In genomic region chr17:40373999-40374398, GRCh38 we compare ENCODE assay signal across 20 cellular contexts. TPM values are rescaled to one million over a fixed set of nuclear protein-coding genes. Genes with fewer than 3 reads are reported as not detected.
DNase-seq lines count a peak whose midpoint lies in the region; TF ChIP-seq lines count a peak whose summit lies in the region.
"Had no signal": no experiment of that assay in that cellular context is flagged by ENCODE, and none has a peak within 500 bp of the region (broad histone marks: within the 10 kb centered on the region; RNA-seq: fewer than 3 reads in every experiment).

No MANE protein-coding gene starts in this region.

- H3K27ac Mint-ChIP-seq in Calu3 (ENCODE audit: unreplicated experiment), result peak overlapping the region; percentile 14
- H3K27ac Mint-ChIP-seq: CD4-positive, alpha-beta memory T cell; GM23338 had no signal

- peaks cover 6% of the 10 kb centered on the region for H3K36me3 Mint-ChIP-seq in Calu3 (ENCODE audit: insufficient read depth, unreplicated experiment)
- H3K36me3 Mint-ChIP-seq: CD4-positive, alpha-beta memory T cell had no signal

- H3K9me3 Mint-ChIP-seq in Calu3 (ENCODE audit: low read depth, unreplicated experiment), result peaks cover 24% of the 10 kb centered on the region

- H3K27ac ChIP-seq in epithelial cell of prostate, result peak overlapping the region; percentile 80
- H3K27ac ChIP-seq: BLaER1 had no signal

- intact Hi-C loops in Calu3 (cut with micrococcal nuclease; ENCODE audit: unreplicated experiment), result loop anchor here (2.0 to 10.0 kb wide), 3 partner anchors 175 to 367 kb away; no protein-coding TSS in a partner anchor

- no peaks in the 10 kb centered on the region for H3K27me3 Mint-ChIP-seq in Calu3 (ENCODE audit: unreplicated experiment)

- no peak overlapping the region for H3K4me3 Mint-ChIP-seq in Calu3 (ENCODE audit: low read depth, unreplicated experiment)
- H3K4me3 Mint-ChIP-seq: CD4-positive, alpha-beta memory T cell; GM23338 had no signal

- peaks cover 25% of the 10 kb centered on the region for H3K4me1 Mint-ChIP-seq in Calu3 (ENCODE audit: low read depth, unreplicated experiment)

- CTCF ChIA-PET in Calu3 (lab: Charles Lee), result interaction anchor here (0.6 to 2.7 kb wide), 8 partner anchors 8 to 288 kb away, joined by 3 to 13 read pairs (median 7); partner anchors contain the start of genes GJD3 and TOP2A

- BruUV-seq in Calu3 (replicated peaks; lab: Mats Ljungman, UMichigan), result no TSS peak

- peak; percentile 44 for DNase-seq in activated CD8-positive, alpha-beta memory T cell treated with anti-CD3 and anti-CD28 coated beads, Interleukin-2, amount 50 U/mL, for 48 hours
- DNase-seq in activated CD8-positive, alpha-beta memory T cell treated with anti-CD3 and anti-CD28 coated beads for 24 hours, result no peak
- no peak for DNase-seq in Calu3
- DNase-seq in epithelial cell of prostate (ENCODE audit: low read depth, low spot score), result no peak
- peak; percentile 26 for DNase-seq in stimulated activated CD8-positive, alpha-beta memory T cell treated with anti-CD3 and anti-CD28 coated beads, Interleukin-4, amount 100 ng/mL, for 48 hours
- no peak for DNase-seq in NCI-H2196 treated with DMSO at 0.1 percent for 48 hours (lab: John Stamatoyannopoulos, UW; ENCODE audit: unreplicated experiment)
- DNase-seq in 8988T, result no peak
- DNase-seq: CD4-positive, alpha-beta memory T cell; DMS53; EL; NCI-H1417; NCI-H187; NCI-H345; NCI-H524 treated with DMSO at 0.1 percent for 48 hours; RPMI8226 had no signal

- TF ChIP-seq CTCF in Calu3 (IDR thresholded peaks at IDR 0.05; ENCODE audit: unreplicated experiment), result no peak

RNA-seq across cellular contexts. Expression of gene GJD3, which starts 9.5 kb away (rescaled TPM):
- 0.44 and 0.71 TPM in 2 replicates for total RNA-seq in Calu3 (2022)
- total RNA-seq: CD4-positive, alpha-beta memory T cell; GM12878; IMR-90; M059J had no signal

RNA-seq across cellular contexts. Expression of gene TOP2A, which starts 43.7 kb away (rescaled TPM):
- 1,389 and 1,672 TPM in 2 replicates for total RNA-seq in Calu3 (2022)

Comparison
In these comparisons a context has a peak if more than half of its experiments do, and no peak if none do; other contexts are left out.
1. DNase-seq: peak in activated CD8-positive, alpha-beta memory T cell treated with anti-CD3 and anti-CD28 coated beads, Interleukin-2, amount 50 U/mL, for 48 hours (single experiment) and stimulated activated CD8-positive, alpha-beta memory T cell treated with anti-CD3 and anti-CD28 coated beads, Interleukin-4, amount 100 ng/mL, for 48 hours (single experiment); none in activated CD8-positive, alpha-beta memory T cell treated with anti-CD3 and anti-CD28 coated beads for 24 hours (single experiment), Calu3 (single experiment), epithelial cell of prostate (single experiment), NCI-H2196 treated with DMSO at 0.1 percent for 48 hours (single experiment) and 8988T (single experiment).